In genomic region chr2:24652265-24653232, GRCh38 we compare ENCODE assay signal across 1 cellular context.
TF ChIP-seq lines count a peak whose summit lies in the region.

No MANE protein-coding gene starts in this region.

TF ChIP-seq in SK-N-SH treated with all-trans-retinoic acid at 6 μM for 48 hours, 23 proteins besides CTCF, POLR2A, EP300 and RAD21 (continued from another document):
- no peak for TF ChIP-seq TSHZ2 (CRISPR knock-in tag; IDR thresholded peaks at IDR 0.05)
- TF ChIP-seq GLIS3 (CRISPR knock-in tag; IDR thresholded peaks at IDR 0.05), result no peak
- TF ChIP-seq ZNF565 (CRISPR knock-in tag; conservative IDR thresholded peaks at IDR 0.05; ENCODE audit: low read depth), result no peak
